Comparison of ENCODE assay signal across 9 cellular contexts in the genomic region with DNA sequence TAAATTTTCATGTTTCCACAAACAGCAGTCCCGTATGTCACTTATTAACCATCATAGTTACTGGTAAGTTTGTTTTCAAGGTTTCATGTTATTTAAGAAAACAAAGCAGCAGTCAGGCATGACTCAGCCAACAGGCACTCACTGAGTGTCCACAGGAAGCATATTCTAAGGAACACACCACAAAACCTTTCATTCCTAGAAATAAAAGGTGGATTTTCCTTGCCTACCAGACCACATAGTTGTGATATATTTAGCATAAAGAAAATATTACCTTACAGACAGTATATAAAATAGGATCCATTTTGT.
DNase-seq lines count a peak whose midpoint lies in the region; ATAC-seq and TF ChIP-seq lines count a peak whose summit lies in the region.
"Had no signal": no experiment of that assay in that cellular context is flagged by ENCODE, and none has a peak within 500 bp of the region (broad histone marks: within the 10 kb centered on the region; RNA-seq: fewer than 3 reads in every experiment).

No MANE protein-coding gene starts in this region.

- no peak for TF ChIP-seq CTCF in coronary artery (IDR thresholded peaks at IDR 0.05)

- ATAC-seq in HG02610 (IDR thresholded peaks at IDR 0.05; ENCODE audit: unreplicated experiment) (peak; percentile 53), HG03280 (IDR thresholded peaks at IDR 0.05; ENCODE audit: unreplicated experiment) (no peak)

- H3K4me3 ChIP-seq in coronary artery = no peak overlapping the region
- H3K4me3 ChIP-seq: SK-N-MC had no signal

- DNase-seq in DMS53 treated with DMSO at 0.1 percent for 48 hours (lab: John Stamatoyannopoulos, UW; ENCODE audit: unreplicated experiment) (peak; percentile 89), RKO (ENCODE audit: low spot score) (peak; percentile 64), hepatic stellate cell (ENCODE audit: low spot score) (peak; percentile 53), NCI-H1092 (lab: John Stamatoyannopoulos, UW) (no peak), COR-L47 (lab: John Stamatoyannopoulos, UW) (no peak), coronary artery (ENCODE audit: low spot score) (no peak)

- H3K27ac ChIP-seq in coronary artery = no peak overlapping the region
- H3K27ac ChIP-seq: SK-N-MC had no signal

Comparison
In these comparisons a context has a peak if more than half of its experiments do, and no peak if none do; other contexts are left out.
1. DNase-seq: peak in DMS53 treated with DMSO at 0.1 percent for 48 hours (single experiment), RKO (single experiment) and hepatic stellate cell (single experiment); none in NCI-H1092 (single experiment), COR-L47 (single experiment) and coronary artery (single experiment).